In genomic region chr11:90179923-90180322, GRCh38 we compare ENCODE assay signal across 2 cellular contexts.
TF ChIP-seq lines count a peak whose summit lies in the region.

No MANE protein-coding gene starts in this region.

TF ChIP-seq in GM12878, 131 proteins besides CTCF, POLR2A, EP300 and RAD21:
- TF ChIP-seq NR2F1 (conservative IDR thresholded peaks at IDR 0.05) (no peak), ZNF24 (IDR thresholded peaks at IDR 0.05) (peak; percentile 51; the same call in 1 of the 2 replicates), ZNF384 (IDR thresholded peaks at IDR 0.05; ENCODE audit: borderline replicate concordance, low read depth, low read length) (no peak), FOXM1 (IDR thresholded peaks at IDR 0.05; ENCODE audit: low read depth, low read length) (no peak)

TF ChIP-seq in K562, 482 proteins besides CTCF, POLR2A, EP300 and RAD21:
- TF ChIP-seq, protein P1, sequence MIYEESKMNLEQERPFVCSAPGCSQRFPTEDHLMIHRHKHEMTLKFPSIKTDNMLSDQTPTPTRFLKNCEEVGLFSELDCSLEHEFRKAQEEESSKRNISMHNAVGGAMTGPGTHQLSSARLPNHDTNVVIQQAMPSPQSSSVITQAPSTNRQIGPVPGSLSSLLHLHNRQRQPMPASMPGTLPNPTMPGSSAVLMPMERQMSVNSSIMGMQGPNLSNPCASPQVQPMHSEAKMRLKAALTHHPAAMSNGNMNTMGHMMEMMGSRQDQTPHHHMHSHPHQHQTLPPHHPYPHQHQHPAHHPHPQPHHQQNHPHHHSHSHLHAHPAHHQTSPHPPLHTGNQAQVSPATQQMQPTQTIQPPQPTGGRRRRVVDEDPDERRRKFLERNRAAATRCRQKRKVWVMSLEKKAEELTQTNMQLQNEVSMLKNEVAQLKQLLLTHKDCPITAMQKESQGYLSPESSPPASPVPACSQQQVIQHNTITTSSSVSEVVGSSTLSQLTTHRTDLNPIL (CRISPR knock-in tag; IDR thresholded peaks at IDR 0.05) = no peak
- TF ChIP-seq ZNF24 (IDR thresholded peaks at IDR 0.05) (peak; percentile 56; the same call in 1 of the 2 replicates), ARID1B (IDR thresholded peaks at IDR 0.05) (no peak), MIER1 (IDR thresholded peaks at IDR 0.05; ENCODE audit: low read depth) (no peak), NELFE (IDR thresholded peaks at IDR 0.05; ENCODE audit: insufficient read depth, insufficient read length) (no peak)
TF ChIP-seq in K562: peak in this region for 1.
